Comparison of ENCODE assay signal across 19 cellular contexts in the genomic region with DNA sequence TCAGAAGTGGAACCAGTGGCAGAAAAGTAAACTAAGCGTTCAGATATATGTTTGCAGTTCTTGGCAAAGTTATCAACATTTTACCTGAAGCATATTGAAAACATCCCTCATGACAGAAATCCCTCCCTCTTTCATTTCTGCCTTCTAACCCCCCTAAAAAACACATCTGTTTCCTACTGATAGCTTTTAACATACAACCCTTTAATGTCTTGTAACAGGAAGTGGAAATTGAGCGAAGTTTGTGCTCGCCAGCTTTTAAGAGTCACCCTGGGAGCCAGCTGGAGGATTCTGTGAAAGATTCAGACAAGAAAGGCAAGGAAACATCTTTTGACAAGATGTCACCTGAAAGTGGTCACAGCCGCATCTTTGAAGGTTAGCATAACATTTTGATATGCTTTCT.
DNase-seq lines count a peak whose midpoint lies in the region; ATAC-seq and TF ChIP-seq lines count a peak whose summit lies in the region.
"Had no signal": no experiment of that assay in that cellular context is flagged by ENCODE, and none has a peak within 500 bp of the region (broad histone marks: within the 10 kb centered on the region; RNA-seq: fewer than 3 reads in every experiment).

No MANE protein-coding gene starts in this region.

- peaks cover 3% of the 10 kb centered on the region for H3K27me3 Mint-ChIP-seq in nephron progenitor cell (ENCODE audit: low read depth, poor library complexity)
- H3K27me3 Mint-ChIP-seq: activated naive CD4-positive, alpha-beta T cell treated with anti-CD3 and anti-CD28 coated beads, Interleukin-2, amount 10 ng/mL, durations not matched to agents 7 days and 5 days had no signal

- ATAC-seq in GM19328 (IDR thresholded peaks at IDR 0.05; ENCODE audit: unreplicated experiment) = no peak
- ATAC-seq: body of pancreas, Panc1 had no signal

- TF ChIP-seq CTCF in cardiac fibroblast (IDR thresholded peaks at IDR 0.05; ENCODE audit: low read depth, low read length) = no peak
- no peak for TF ChIP-seq CTCF in nephron progenitor cell (IDR thresholded peaks at IDR 0.05)

- DNase-seq in EH (ENCODE audit: low read depth) (peak; percentile 31), Kasumi-1 (lab: John Stamatoyannopoulos, UW) (peak; percentile 79 to 83), cardiac fibroblast (ENCODE audit: low read depth in 2 of 2) (peak; percentile 18 to 59), nephron progenitor cell (no peak), T-helper 9 cell (no peak), amniotic stem cell (lab: John Stamatoyannopoulos, UW) (no peak)
- DNase-seq: activated CD4-positive, CD25-positive, alpha-beta regulatory T cell; activated CD8-positive, alpha-beta memory T cell treated with anti-CD3 and anti-CD28 coated beads, Interleukin-2, amount 50 U/mL, for 48 hours; activated naive CD4-positive, alpha-beta T cell treated with anti-CD3 and anti-CD28 coated beads, Interleukin-2, amount 10 ng/mL, durations not matched to agents 7 days and 5 days; body of pancreas; C1 segment of cervical spinal cord; DMS79; H7; left ventricle myocardium inferior; NCI-H2081; retina; stimulated activated CD4-positive, alpha-beta T cell treated with anti-CD3 and anti-CD28 coated beads, Interleukin-1b, Interleukin-23, amount 100 ng/mL, for 48 hours had no signal

- no peaks in the 10 kb centered on the region for H3K9me3 Mint-ChIP-seq in nephron progenitor cell
- H3K9me3 Mint-ChIP-seq: activated naive CD4-positive, alpha-beta T cell treated with anti-CD3 and anti-CD28 coated beads, Interleukin-2, amount 10 ng/mL, durations not matched to agents 7 days and 5 days had no signal

- peaks cover 14% of the 10 kb centered on the region for H3K4me1 Mint-ChIP-seq in nephron progenitor cell
- H3K4me1 Mint-ChIP-seq: activated naive CD4-positive, alpha-beta T cell treated with anti-CD3 and anti-CD28 coated beads, Interleukin-2, amount 10 ng/mL, durations not matched to agents 7 days and 5 days had no signal

- peak overlapping the region; percentile 67 for H3K27ac Mint-ChIP-seq in nephron progenitor cell
- H3K27ac Mint-ChIP-seq: activated naive CD4-positive, alpha-beta T cell treated with anti-CD3 and anti-CD28 coated beads, Interleukin-2, amount 10 ng/mL, durations not matched to agents 7 days and 5 days had no signal

- H3K4me3 Mint-ChIP-seq in nephron progenitor cell = no peak overlapping the region
- H3K4me3 Mint-ChIP-seq: activated naive CD4-positive, alpha-beta T cell treated with anti-CD3 and anti-CD28 coated beads, Interleukin-2, amount 10 ng/mL, durations not matched to agents 7 days and 5 days had no signal

- no peak overlapping the region for H3K4me3 ChIP-seq in cardiac fibroblast (replicated peaks in 1 of 2; ENCODE audit: low read depth in 2 of 2, low read length in 2 of 2)
- H3K4me3 ChIP-seq: body of pancreas, left ventricle myocardium inferior had no signal

- no peaks in the 10 kb centered on the region for H3K36me3 Mint-ChIP-seq in nephron progenitor cell (ENCODE audit: low read depth)
- H3K36me3 Mint-ChIP-seq: activated naive CD4-positive, alpha-beta T cell treated with anti-CD3 and anti-CD28 coated beads, Interleukin-2, amount 10 ng/mL, durations not matched to agents 7 days and 5 days had no signal

Comparison
In these comparisons a context has a peak if more than half of its experiments do, and no peak if none do; other contexts are left out.
1. DNase-seq: peak in EH (single experiment), Kasumi-1 (2 of 2) and cardiac fibroblast (2 of 2); none in nephron progenitor cell (single experiment), T-helper 9 cell (single experiment) and amniotic stem cell (single experiment).